In the genomic region with DNA sequence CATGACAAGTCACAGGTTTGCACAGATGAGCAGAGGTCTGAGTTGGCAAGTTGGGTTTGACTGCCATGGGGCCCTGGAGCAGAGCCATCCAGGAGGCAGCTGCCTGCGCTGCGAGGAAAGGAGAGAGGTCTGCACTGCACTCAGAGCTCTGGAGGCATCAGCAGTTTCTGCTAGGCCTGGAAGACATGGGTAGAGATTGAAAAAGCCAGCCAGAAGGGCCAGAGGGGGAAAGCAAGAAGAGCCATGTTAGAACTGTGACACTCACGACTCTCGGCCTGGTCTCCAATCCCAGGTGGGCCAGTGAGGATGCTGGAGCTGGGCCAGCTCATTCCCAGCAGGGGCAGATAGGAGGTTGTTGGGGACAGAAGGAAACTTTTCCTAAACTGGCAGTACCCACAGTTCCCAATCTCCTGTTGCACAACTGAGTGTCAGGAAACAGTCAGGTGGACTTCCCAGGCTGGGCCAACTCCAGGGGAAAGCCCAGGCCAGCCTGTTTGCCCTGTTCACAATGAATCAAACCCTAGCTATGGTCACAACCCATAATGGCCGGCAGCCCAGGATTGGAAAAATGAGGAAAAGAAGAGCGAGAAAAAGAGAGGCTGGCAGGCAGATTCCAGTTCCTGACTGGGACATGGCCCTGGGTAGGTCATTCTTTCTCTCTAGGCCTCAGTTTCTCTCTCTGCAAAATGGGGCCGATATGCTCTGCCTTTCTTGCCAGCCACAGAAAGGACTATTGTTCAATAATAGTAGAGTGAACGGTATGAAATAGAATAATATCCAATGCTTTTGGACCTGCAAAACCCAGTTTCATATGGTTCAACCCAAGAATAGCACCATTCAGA, we compare ENCODE assay signal across 17 cellular contexts. TPM values are rescaled to one million over a fixed set of nuclear protein-coding genes. Genes with fewer than 3 reads are reported as not detected.
DNase-seq lines count a peak whose midpoint lies in the region; ATAC-seq and TF ChIP-seq lines count a peak whose summit lies in the region.
"Had no signal": no experiment of that assay in that cellular context is flagged by ENCODE, and none has a peak within 500 bp of the region (broad histone marks: within the 10 kb centered on the region; RNA-seq: fewer than 3 reads in every experiment).

No MANE protein-coding gene starts in this region.

- H4K5ac ChIP-seq in H9 (ENCODE audit: insufficient read length, low read depth, low read length), result no peak overlapping the region

- no peak overlapping the region for H3T11ph ChIP-seq in H9 (ENCODE audit: low read length)

- H3K4me2 ChIP-seq in GM23248 (ENCODE audit: unreplicated experiment) (no peak overlapping the region), H9 (ENCODE audit: insufficient read depth, insufficient read length, low read length) (no peak overlapping the region)

- peaks cover 5% of the 10 kb centered on the region for H3K27me3 Mint-ChIP-seq in activated CD4-positive, alpha-beta memory T cell treated with anti-CD3 and anti-CD28 coated beads for 36 hours
- H3K27me3 Mint-ChIP-seq in H9 (ENCODE audit: low read depth), result peaks cover 6% of the 10 kb centered on the region

- no peaks in the 10 kb centered on the region for H3K79me1 ChIP-seq in H9 (ENCODE audit: insufficient read depth, low read depth, low read length, poor library complexity, severe bottlenecking)

- H4K8ac ChIP-seq in H9 (replicated peaks; ENCODE audit: insufficient read length, low read depth, low read length), result no peak overlapping the region

- no peak for TF ChIP-seq CTCF in H9 (conservative IDR thresholded peaks at IDR 0.05)

- no peak overlapping the region for H3K4me3 Mint-ChIP-seq in activated CD4-positive, alpha-beta memory T cell treated with anti-CD3 and anti-CD28 coated beads for 36 hours
- no peak overlapping the region; a peak in 1 of 5 replicates for H3K4me3 Mint-ChIP-seq in H9
- H3K4me3 Mint-ChIP-seq: activated T-helper 17 cell treated with anti-CD3 and anti-CD28 coated beads, Interleukin-2, amount 50 U/mL, for 72 hours; T-helper 1 cell treated with Interleukin-12 subunit alpha and Interleukin-12 subunit beta and Interleukin-4 antibody, amounts not matched to agents 30 μg/mL and 1 μg/mL, for 36 hours had no signal

- no peaks in the 10 kb centered on the region for H3K9me2 ChIP-seq in GM23248 (ENCODE audit: insufficient read depth)

- no peaks in the 10 kb centered on the region for H3K9me3 Mint-ChIP-seq in activated CD4-positive, alpha-beta memory T cell treated with anti-CD3 and anti-CD28 coated beads for 36 hours
- no peaks in the 10 kb centered on the region for H3K9me3 Mint-ChIP-seq in H9
- H3K9me3 Mint-ChIP-seq: activated T-helper 17 cell treated with anti-CD3 and anti-CD28 coated beads, Interleukin-2, amount 50 U/mL, for 72 hours; T-helper 1 cell treated with Interleukin-12 subunit alpha and Interleukin-12 subunit beta and Interleukin-4 antibody, amounts not matched to agents 30 μg/mL and 1 μg/mL, for 36 hours had no signal

- H3K27ac ChIP-seq in GM23248, result no peak overlapping the region
- no peak overlapping the region for H3K27ac ChIP-seq in H9 (ENCODE audit: insufficient read length, low read depth, low read length)
- H3K27ac ChIP-seq: dorsolateral prefrontal cortex had no signal

- H3K23ac ChIP-seq in H9 (ENCODE audit: insufficient read length, low read depth, low read length), result no peak overlapping the region

- DNase-seq in GM23248 (peak; percentile 14), islet precursor cell (peak; percentile 48), sciatic nerve (ENCODE audit: low spot score) (peak; percentile 54), DMS114 treated with DMSO at 0.1 percent for 48 hours (lab: John Stamatoyannopoulos, UW; ENCODE audit: unreplicated experiment) (no peak), H9 (no peak)
- peak; percentile 7 for DNase-seq in activated CD4-positive, alpha-beta memory T cell treated with anti-CD3 and anti-CD28 coated beads for 36 hours
- DNase-seq: activated CD4-positive, alpha-beta T cell treated with anti-CD3 and anti-CD28 coated beads, Interleukin-2, amount 50 U/mL, for 1 hour; EL; NCI-H2081 treated with DMSO at 0.1 percent for 48 hours; NCI-H774 had no signal

- no peak overlapping the region for H2BK5ac ChIP-seq in H9 (ENCODE audit: insufficient read length, low read length)

- H3K4me1 ChIP-seq in GM23248 (ENCODE audit: insufficient read depth) (0 out of 2 replicates have a peak, but pooled peaks cover 7% of the 10 kb centered on the region), H9 (ENCODE audit: insufficient read depth, low read length) (no peaks in the 10 kb centered on the region)

- WGBS in GM23248 (ENCODE audit: low coverage in 1 of 2, low lambda C conversion rate in 2 of 2, missing lambda C conversion rate in 2 of 2), 2 experiments, result 80 to 89% methylated on average over 8 of the region's 8 CpGs
- no CpG with 5 or more reads among the region's 8 CpGs for WGBS in H9 (ENCODE audit: extremely low coverage, insufficient read length, low lambda C conversion rate)

- H3K56ac ChIP-seq in H9 (ENCODE audit: insufficient read length, low read depth, low read length), result no peak overlapping the region

- H3K14ac ChIP-seq in H9 (ENCODE audit: insufficient read depth, low read length), result no peak overlapping the region; the same call in 1 of the 2 replicates

- H2BK15ac ChIP-seq in H9 (ENCODE audit: low read depth, low read length), result no peak overlapping the region

- CTCF ChIA-PET in activated CD4-positive, alpha-beta memory T cell treated with anti-CD3 and anti-CD28 coated beads for 36 hours (lab: Charles Lee), result interaction anchor here (1.6 kb wide), 1 partner anchor 24 kb away, joined by 4 read pairs; no protein-coding TSS in a partner anchor

- no peak overlapping the region for H2BK20ac ChIP-seq in H9 (ENCODE audit: low read depth, low read length, poor library complexity, severe bottlenecking)

- POLR2A ChIA-PET in activated CD4-positive, alpha-beta memory T cell treated with anti-CD3 and anti-CD28 coated beads for 36 hours (lab: Charles Lee), result no interaction called here

- no peaks in the 10 kb centered on the region for H3F3A ChIP-seq in GM23248 (ENCODE audit: insufficient read depth)

- intact Hi-C loops in activated CD4-positive, alpha-beta memory T cell treated with anti-CD3 and anti-CD28 coated beads for 36 hours (cut with micrococcal nuclease), result no loop called here
- intact Hi-C loops in sciatic nerve (cut with DNase I), result no loop called here

- no peak overlapping the region for H3K4me3 ChIP-seq in GM23248
- H3K4me3 ChIP-seq: dorsolateral prefrontal cortex had no signal

- no peaks in the 10 kb centered on the region for H3K27me3 ChIP-seq in GM23248 (replicated peaks; ENCODE audit: insufficient read depth)
- no peaks in the 10 kb centered on the region for H3K27me3 ChIP-seq in H9 (ENCODE audit: insufficient read depth, low read length)
- H3K27me3 ChIP-seq: dorsolateral prefrontal cortex had no signal

- no peaks in the 10 kb centered on the region for H3K36me3 Mint-ChIP-seq in activated CD4-positive, alpha-beta memory T cell treated with anti-CD3 and anti-CD28 coated beads for 36 hours
- H3K36me3 Mint-ChIP-seq in H9 (ENCODE audit: insufficient read depth in 1 of 3, low read depth in 3 of 3), result peaks cover 0 to 7% (median 0%) of the 10 kb centered on the region in 3 experiments; a peak in 3 of 7 replicates

- no peak overlapping the region for H3K27ac Mint-ChIP-seq in activated CD4-positive, alpha-beta memory T cell treated with anti-CD3 and anti-CD28 coated beads for 36 hours
- H3K27ac Mint-ChIP-seq in H9, result no peak overlapping the region
- H3K27ac Mint-ChIP-seq: activated T-helper 17 cell treated with anti-CD3 and anti-CD28 coated beads, Interleukin-2, amount 50 U/mL, for 72 hours; T-helper 1 cell treated with Interleukin-12 subunit alpha and Interleukin-12 subunit beta and Interleukin-4 antibody, amounts not matched to agents 30 μg/mL and 1 μg/mL, for 36 hours had no signal

- H3K18ac ChIP-seq in H9 (ENCODE audit: insufficient read length, low read depth, low read length), result no peak overlapping the region

- H4K20me1 ChIP-seq in GM23248 (ENCODE audit: insufficient read depth) (no peaks in the 10 kb centered on the region), H9 (ENCODE audit: control insufficient read depth, insufficient read depth, insufficient read length) (no peaks in the 10 kb centered on the region)

- no peak overlapping the region for H2BK120ac ChIP-seq in H9 (ENCODE audit: low read depth, low read length, poor library complexity, severe bottlenecking)

- no peak overlapping the region for H4K91ac ChIP-seq in H9 (ENCODE audit: insufficient read length, low read depth, low read length)

- H3K9ac ChIP-seq in GM23248, result no peak overlapping the region
- H3K9ac ChIP-seq in H9 (ENCODE audit: extremely low read depth, insufficient read length, low read length), result no peak overlapping the region

- H3K4ac ChIP-seq in H9 (ENCODE audit: low read depth, low read length), result no peak overlapping the region

- no peak overlapping the region for H2AFZ ChIP-seq in GM23248
- no peak overlapping the region for H2AFZ ChIP-seq in H9 (ENCODE audit: low read length)

- H3K79me2 ChIP-seq in GM23248 (ENCODE audit: insufficient read depth) (no peaks in the 10 kb centered on the region), H9 (ENCODE audit: insufficient read depth, low read length) (no peaks in the 10 kb centered on the region)

- no peak overlapping the region for H2AK5ac ChIP-seq in H9 (ENCODE audit: insufficient read length, low read length)

- no peak overlapping the region for H2BK12ac ChIP-seq in H9 (ENCODE audit: insufficient read length, low read depth, low read length)

- H3K9me3 ChIP-seq in GM23248 (ENCODE audit: low read depth), result no peaks in the 10 kb centered on the region
- H3K9me3 ChIP-seq in H9 (ENCODE audit: control insufficient read depth, low read depth, low read length), result no peaks in the 10 kb centered on the region

- ATAC-seq in sciatic nerve (peak; percentile 25), HG03045 (IDR thresholded peaks at IDR 0.05; ENCODE audit: unreplicated experiment) (no peak), GM21786 (IDR thresholded peaks at IDR 0.05; ENCODE audit: unreplicated experiment) (no peak)
- ATAC-seq: activated T-helper 17 cell treated with anti-CD3 and anti-CD28 coated beads, Interleukin-2, amount 50 U/mL, for 72 hours had no signal

- no peaks in the 10 kb centered on the region for H3K4me1 Mint-ChIP-seq in activated CD4-positive, alpha-beta memory T cell treated with anti-CD3 and anti-CD28 coated beads for 36 hours (ENCODE audit: low read depth)
- peaks cover 0 to 5% of the 10 kb centered on the region in 2 experiments; a peak in 3 of 4 replicates for H3K4me1 Mint-ChIP-seq in H9
- H3K4me1 Mint-ChIP-seq: activated T-helper 17 cell treated with anti-CD3 and anti-CD28 coated beads, Interleukin-2, amount 50 U/mL, for 72 hours had no signal

- in situ Hi-C loops in GM23248 (cut with MboI), result no loop called here

- H3K36me3 ChIP-seq in GM23248 (ENCODE audit: low read depth), result no peaks in the 10 kb centered on the region

- H3K23me2 ChIP-seq in H9 (ENCODE audit: insufficient read length, low read depth, low read length, poor library complexity, severe bottlenecking), result no peaks in the 10 kb centered on the region

RNA-seq across cellular contexts. Expression of a gene that starts 7.8 kb away (rescaled TPM):
- total RNA-seq in GM23248 (2014; rRNA removed; shearing (Covaris generic)), result not detected in 2 replicates
- polyA plus RNA-seq in GM23248 (2016; fragmentation: Nextera tagmentation; extraction: Ambion mirVana), result not detected in 2 replicates
- total RNA-seq in activated CD4-positive, alpha-beta memory T cell treated with anti-CD3 and anti-CD28 coated beads for 36 hours, result not detected
- 0.76 TPM for total RNA-seq in sciatic nerve
- 4.0 and 4.4 TPM in 2 replicates for total RNA-seq in H9 (2021)
- total RNA-seq: activated T-helper 17 cell treated with anti-CD3 and anti-CD28 coated beads, Interleukin-2, amount 50 U/mL, for 72 hours; mononuclear cell had no signal

RNA-seq across cellular contexts. Expression of a gene that starts 14.6 kb away (rescaled TPM):
- not detected in 2 replicates for total RNA-seq in GM23248 (2014; rRNA removed; shearing (Covaris generic))
- polyA plus RNA-seq in GM23248 (2016; fragmentation: Nextera tagmentation; extraction: Ambion mirVana), result not detected in 2 replicates
- total RNA-seq in activated CD4-positive, alpha-beta memory T cell treated with anti-CD3 and anti-CD28 coated beads for 36 hours, result not detected
- not detected for total RNA-seq in sciatic nerve
- total RNA-seq in H9 (2021), result 1.2 and 1.4 TPM in 2 replicates
- total RNA-seq: activated T-helper 17 cell treated with anti-CD3 and anti-CD28 coated beads, Interleukin-2, amount 50 U/mL, for 72 hours; frontal cortex; mononuclear cell had no signal

Comparison
In these comparisons a context has a peak if more than half of its experiments do, and no peak if none do; other contexts are left out.
1. DNase-seq: peak in GM23248 (single experiment), activated CD4-positive, alpha-beta memory T cell treated with anti-CD3 and anti-CD28 coated beads for 36 hours (single experiment), islet precursor cell (single experiment) and sciatic nerve (single experiment); none in DMS114 treated with DMSO at 0.1 percent for 48 hours (single experiment) and H9 (single experiment).